In genomic region chr7:142508251-142508650, GRCh38 we compare ENCODE assay signal across 17 cellular contexts.
DNase-seq lines count a peak whose midpoint lies in the region; ATAC-seq and TF ChIP-seq lines count a peak whose summit lies in the region.
"Had no signal": no experiment of that assay in that cellular context is flagged by ENCODE, and none has a peak within 500 bp of the region (broad histone marks: within the 10 kb centered on the region; RNA-seq: fewer than 3 reads in every experiment).

No MANE protein-coding gene starts in this region.

- H3K27ac Mint-ChIP-seq in CD4-positive, CD25-positive, alpha-beta regulatory T cell, result peak overlapping the region; percentile 86 to 95 (median 95)
- H3K27ac Mint-ChIP-seq in activated T-helper 17 cell treated with anti-CD3 and anti-CD28 coated beads, Interleukin-2, amount 50 U/mL, for 72 hours, result peak overlapping the region; percentile 84
- H3K27ac Mint-ChIP-seq: dendritic cell treated with granulocyte-macrophage colony-stimulating factor and Interleukin-4, amounts not matched to agents 40 ng/mL and 50 ng/mL, for 4 days; HFFc6; naive B cell had no signal

- BruUV-seq in HCT116 (replicated peaks; lab: Mats Ljungman, UMichigan), result no TSS peak

- H3K9me2 ChIP-seq in HCT116 (ENCODE audit: insufficient read depth), result no peaks in the 10 kb centered on the region

- no peaks in the 10 kb centered on the region for H3K9me3 ChIP-seq in CD4-positive, CD25-positive, alpha-beta regulatory T cell (ENCODE audit: control insufficient read depth in 2 of 2, low read length in 2 of 2)
- no peaks in the 10 kb centered on the region for H3K9me3 ChIP-seq in HCT116 (ENCODE audit: control insufficient read depth in 1 of 2, insufficient read depth in 1 of 2, low read depth in 1 of 2, low read length in 2 of 2)
- H3K9me3 ChIP-seq in mucosa of descending colon, result no peaks in the 10 kb centered on the region
- no peaks in the 10 kb centered on the region for H3K9me3 ChIP-seq in left lung
- H3K9me3 ChIP-seq: adrenal gland, right lobe of liver, SJSA1 had no signal

- 0 out of 2 replicates have a peak overlapping the region, but pooled peaks have one; percentile 17 for H3K9ac ChIP-seq in HCT116 (ENCODE audit: low read length)

- no peak overlapping the region for H3K4me3 ChIP-seq in CD4-positive, CD25-positive, alpha-beta regulatory T cell (ENCODE audit: low read depth, low read length)
- H3K4me3 ChIP-seq in HCT116 (replicated peaks in 1 of 2; ENCODE audit: low read depth in 1 of 2, low read length in 2 of 2) (peak overlapping the region in 1 of 2 experiments; percentile 18; a peak in 1 of 4 replicates), mucosa of descending colon (no peak overlapping the region), left lung (no peak overlapping the region)
- H3K4me3 ChIP-seq: adrenal gland, right lobe of liver, SJSA1 had no signal

- POLR2A ChIA-PET in HCT116 (lab: Charles Lee), result interaction anchor here (0.7 kb wide), 1 partner anchor 76 kb away, joined by 6 read pairs; no protein-coding TSS in a partner anchor

- peaks cover 3% of the 10 kb centered on the region for H3K36me3 Mint-ChIP-seq in CD4-positive, CD25-positive, alpha-beta regulatory T cell
- H3K36me3 Mint-ChIP-seq in activated T-helper 17 cell treated with anti-CD3 and anti-CD28 coated beads, Interleukin-2, amount 50 U/mL, for 72 hours (ENCODE audit: low read depth), result no peaks in the 10 kb centered on the region
- H3K36me3 Mint-ChIP-seq: naive B cell had no signal

- TF ChIP-seq CTCF in HCT116 (IDR thresholded peaks at IDR 0.05 in 2 of 3, conservative IDR thresholded peaks at IDR 0.05 in 1 of 3; ENCODE audit: borderline replicate concordance in 1 of 3, insufficient read depth in 1 of 3, low read depth in 2 of 3, low read length in 2 of 3), result no peak
- no peak for TF ChIP-seq CTCF in mucosa of descending colon (IDR thresholded peaks at IDR 0.05)
- no peak for TF ChIP-seq CTCF in left lung (IDR thresholded peaks at IDR 0.05)

- no peaks in the 10 kb centered on the region for H3K79me2 ChIP-seq in HCT116 (ENCODE audit: insufficient read depth, low read length)

- no peaks in the 10 kb centered on the region for H3K27me3 ChIP-seq in CD4-positive, CD25-positive, alpha-beta regulatory T cell (ENCODE audit: control insufficient read depth, insufficient read depth, low read length)
- H3K27me3 ChIP-seq in HCT116 (ENCODE audit: insufficient read depth, low read length), result no peaks in the 10 kb centered on the region
- no peaks in the 10 kb centered on the region for H3K27me3 ChIP-seq in left lung
- H3K27me3 ChIP-seq: adrenal gland, right lobe of liver, SJSA1 had no signal

- TF ChIP-seq POLR2A in HCT116 (IDR thresholded peaks at IDR 0.05; ENCODE audit: borderline replicate concordance, extremely low read depth, insufficient read depth, insufficient read length), result no peak

- H3K27me3 Mint-ChIP-seq in CD4-positive, CD25-positive, alpha-beta regulatory T cell, result no peaks in the 10 kb centered on the region
- no peaks in the 10 kb centered on the region for H3K27me3 Mint-ChIP-seq in activated T-helper 17 cell treated with anti-CD3 and anti-CD28 coated beads, Interleukin-2, amount 50 U/mL, for 72 hours

- peaks cover 0 to 35% (median 5%) of the 10 kb centered on the region in 4 donors for H3K4me1 Mint-ChIP-seq in CD4-positive, CD25-positive, alpha-beta regulatory T cell
- peaks cover 6% of the 10 kb centered on the region for H3K4me1 Mint-ChIP-seq in activated T-helper 17 cell treated with anti-CD3 and anti-CD28 coated beads, Interleukin-2, amount 50 U/mL, for 72 hours
- H3K4me1 Mint-ChIP-seq: naive B cell had no signal

- no peaks in the 10 kb centered on the region for H4K20me1 ChIP-seq in HCT116 (ENCODE audit: insufficient read depth)

- peak; percentile 57 for ATAC-seq in CD4-positive, CD25-positive, alpha-beta regulatory T cell (ENCODE audit: low read depth in 2 of 2)
- peak; percentile 85 for ATAC-seq in HCT116
- ATAC-seq in activated T-helper 17 cell treated with anti-CD3 and anti-CD28 coated beads, Interleukin-2, amount 50 U/mL, for 72 hours (replicated peaks), result peak; percentile 23
- peak; percentile 97 for ATAC-seq in mucosa of descending colon
- ATAC-seq in HG03354 (IDR thresholded peaks at IDR 0.05; ENCODE audit: poor library complexity, severe bottlenecking, unreplicated experiment), result no peak
- no peak for ATAC-seq in GM18511 (IDR thresholded peaks at IDR 0.05; ENCODE audit: unreplicated experiment)
- no peak for ATAC-seq in left lung
- ATAC-seq: right lobe of liver had no signal

- TF ChIP-seq RAD21 in HCT116 (IDR thresholded peaks at IDR 0.05; ENCODE audit: low read depth), result no peak

- peak overlapping the region; percentile 45 for H2AFZ ChIP-seq in HCT116 (ENCODE audit: low read depth, low read length, poor library complexity, severe bottlenecking)

- H3K4me3 Mint-ChIP-seq in CD4-positive, CD25-positive, alpha-beta regulatory T cell, result peak overlapping the region in 3 of 4 donors; percentile 5 to 80 (median 51)
- H3K4me3 Mint-ChIP-seq in activated T-helper 17 cell treated with anti-CD3 and anti-CD28 coated beads, Interleukin-2, amount 50 U/mL, for 72 hours, result peak overlapping the region; percentile 13
- H3K4me3 Mint-ChIP-seq: dendritic cell treated with granulocyte-macrophage colony-stimulating factor and Interleukin-4, amounts not matched to agents 40 ng/mL and 50 ng/mL, for 4 days; HFFc6; naive B cell had no signal

- RAD21 ChIA-PET in HCT116 (lab: Charles Lee; ENCODE audit: low non-redundant PET in 1 of 2, low total read pairs in 2 of 2, uncharacterized antibody in 2 of 2, unreplicated experiment in 2 of 2), result no interaction called here

- CTCF ChIA-PET in HCT116 (lab: Charles Lee), result interaction anchor here (0.7 to 1.4 kb wide), 2 partner anchors 9 to 12 kb away, joined by 4 to 5 read pairs; no protein-coding TSS in a partner anchor

- peak overlapping the region; percentile 61 for H3K4me2 ChIP-seq in HCT116 (ENCODE audit: low read length)

- no peaks in the 10 kb centered on the region for H3K9me3 Mint-ChIP-seq in CD4-positive, CD25-positive, alpha-beta regulatory T cell
- H3K9me3 Mint-ChIP-seq in activated T-helper 17 cell treated with anti-CD3 and anti-CD28 coated beads, Interleukin-2, amount 50 U/mL, for 72 hours, result no peaks in the 10 kb centered on the region
- H3K9me3 Mint-ChIP-seq: dendritic cell treated with granulocyte-macrophage colony-stimulating factor and Interleukin-4, amounts not matched to agents 40 ng/mL and 50 ng/mL, for 4 days; HFFc6; naive B cell had no signal

- peak overlapping the region; percentile 47 for H3K27ac ChIP-seq in CD4-positive, CD25-positive, alpha-beta regulatory T cell (ENCODE audit: insufficient read depth, low read length, poor library complexity, severe bottlenecking)
- H3K27ac ChIP-seq in HCT116 (ENCODE audit: low read depth, low read length), result peak overlapping the region; percentile 36
- H3K27ac ChIP-seq in left lung, result no peak overlapping the region
- H3K27ac ChIP-seq: adrenal gland, right lobe of liver, SJSA1 had no signal

- no peaks in the 10 kb centered on the region for H3K36me3 ChIP-seq in CD4-positive, CD25-positive, alpha-beta regulatory T cell (ENCODE audit: control insufficient read depth, insufficient read depth, low read length)
- H3K36me3 ChIP-seq in HCT116 (ENCODE audit: control insufficient read depth in 1 of 2, insufficient read depth in 2 of 2, low read length in 2 of 2), result no peaks in the 10 kb centered on the region
- H3K36me3 ChIP-seq in mucosa of descending colon (ENCODE audit: low read depth), result no peaks in the 10 kb centered on the region
- no peaks in the 10 kb centered on the region for H3K36me3 ChIP-seq in left lung
- H3K36me3 ChIP-seq: adrenal gland, right lobe of liver, SJSA1 had no signal

- peak in 2 of 3 donors; percentile 32 to 45 for DNase-seq in CD4-positive, CD25-positive, alpha-beta regulatory T cell
- DNase-seq in HCT116 (ENCODE audit: low read depth, low spot score), result peak; percentile 54
- DNase-seq in mucosa of descending colon, result peak in 2 of 3 donors; percentile 62 to 74
- DNase-seq in left lung, result no peak
- DNase-seq in DMS114 treated with DMSO at 0.1 percent for 48 hours (lab: John Stamatoyannopoulos, UW; ENCODE audit: unreplicated experiment), result no peak
- DNase-seq: activated CD4-positive, CD25-positive, alpha-beta regulatory T cell treated with anti-CD3 and anti-CD28 coated beads, Interleukin-2, amount 50 U/mL, for 72 hours; adrenal gland; HFFc6; naive B cell; NCI-H1436; NCI-H82; right lobe of liver had no signal

- H3K4me1 ChIP-seq in CD4-positive, CD25-positive, alpha-beta regulatory T cell (ENCODE audit: control insufficient read depth, insufficient read depth, low read length, poor library complexity, severe bottlenecking), result peaks cover 10% of the 10 kb centered on the region
- peaks cover 4 to 41% of the 10 kb centered on the region in 2 experiments; a peak in 3 of 4 replicates for H3K4me1 ChIP-seq in HCT116 (ENCODE audit: control insufficient read depth in 1 of 2, insufficient read depth in 2 of 2, low read length in 2 of 2)
- peaks cover 20% of the 10 kb centered on the region for H3K4me1 ChIP-seq in mucosa of descending colon (ENCODE audit: low read depth)
- no peaks in the 10 kb centered on the region for H3K4me1 ChIP-seq in left lung
- H3K4me1 ChIP-seq: adrenal gland, right lobe of liver, SJSA1 had no signal

- intact Hi-C loops in HCT116 (cut with micrococcal nuclease) (no loop called here), mucosa of descending colon (cut with DNase I, micrococcal nuclease) (no loop called here), left lung (cut with DNase I) (no loop called here)

TF ChIP-seq in HCT116, 20 proteins besides CTCF, POLR2A, EP300 and RAD21 (continues in another document):
- no peak for TF ChIP-seq ATF3 (IDR thresholded peaks at IDR 0.05)
- TF ChIP-seq FOSL1 (IDR thresholded peaks at IDR 0.05; ENCODE audit: low read depth), result peak; percentile 49; the same call in 1 of the 2 replicates
- TF ChIP-seq CEBPB (IDR thresholded peaks at IDR 0.05; ENCODE audit: low read depth), result no peak
- TF ChIP-seq SP1 (IDR thresholded peaks at IDR 0.05; ENCODE audit: low read depth), result peak; percentile 74

Comparison
In these comparisons a context has a peak if more than half of its experiments do, and no peak if none do; other contexts are left out.
1. ATAC-seq: peak in CD4-positive, CD25-positive, alpha-beta regulatory T cell (2 of 2), HCT116 (single experiment), activated T-helper 17 cell treated with anti-CD3 and anti-CD28 coated beads, Interleukin-2, amount 50 U/mL, for 72 hours (single experiment) and mucosa of descending colon (single experiment); none in HG03354 (single experiment), GM18511 (single experiment) and left lung (single experiment).
2. DNase-seq: peak in CD4-positive, CD25-positive, alpha-beta regulatory T cell (2 of 3), HCT116 (single experiment) and mucosa of descending colon (2 of 3); none in left lung (0 of 2) and DMS114 treated with DMSO at 0.1 percent for 48 hours (single experiment).
3. H3K27ac ChIP-seq: peak in CD4-positive, CD25-positive, alpha-beta regulatory T cell (single experiment) and HCT116 (single experiment); none in left lung (0 of 2).